In genomic region chr10:32963102-32963501, GRCh38 we compare ENCODE assay signal across 1 cellular context.
TF ChIP-seq lines count a peak whose summit lies in the region.

No MANE protein-coding gene starts in this region.

TF ChIP-seq in HCT116, 20 proteins besides CTCF, POLR2A, EP300 and RAD21:
- TF ChIP-seq ZFX (IDR thresholded peaks at IDR 0.05) (no peak), CBX3 (IDR thresholded peaks at IDR 0.05; ENCODE audit: low read depth) (peak; percentile 27; the same call in 1 of the 2 replicates), YY1 (IDR thresholded peaks at IDR 0.05; ENCODE audit: extremely low read depth, insufficient replicate concordance, low read depth, low read length) (no peak), POLR2AphosphoS5 (IDR thresholded peaks at IDR 0.05; ENCODE audit: low read depth, low read length) (no peak), JUND (IDR thresholded peaks at IDR 0.05) (peak; percentile 53), SRF (IDR thresholded peaks at IDR 0.05; ENCODE audit: low read depth) (no peak), CEBPB (IDR thresholded peaks at IDR 0.05; ENCODE audit: low read depth) (no peak), TCF7L2 (IDR thresholded peaks at IDR 0.05; ENCODE audit: borderline replicate concordance, extremely low read depth, insufficient read depth, insufficient read length) (no peak), SP1 (IDR thresholded peaks at IDR 0.05; ENCODE audit: low read depth) (no peak), SIN3A (IDR thresholded peaks at IDR 0.05; ENCODE audit: low read depth) (no peak)
- TF ChIP-seq, protein P1, sequence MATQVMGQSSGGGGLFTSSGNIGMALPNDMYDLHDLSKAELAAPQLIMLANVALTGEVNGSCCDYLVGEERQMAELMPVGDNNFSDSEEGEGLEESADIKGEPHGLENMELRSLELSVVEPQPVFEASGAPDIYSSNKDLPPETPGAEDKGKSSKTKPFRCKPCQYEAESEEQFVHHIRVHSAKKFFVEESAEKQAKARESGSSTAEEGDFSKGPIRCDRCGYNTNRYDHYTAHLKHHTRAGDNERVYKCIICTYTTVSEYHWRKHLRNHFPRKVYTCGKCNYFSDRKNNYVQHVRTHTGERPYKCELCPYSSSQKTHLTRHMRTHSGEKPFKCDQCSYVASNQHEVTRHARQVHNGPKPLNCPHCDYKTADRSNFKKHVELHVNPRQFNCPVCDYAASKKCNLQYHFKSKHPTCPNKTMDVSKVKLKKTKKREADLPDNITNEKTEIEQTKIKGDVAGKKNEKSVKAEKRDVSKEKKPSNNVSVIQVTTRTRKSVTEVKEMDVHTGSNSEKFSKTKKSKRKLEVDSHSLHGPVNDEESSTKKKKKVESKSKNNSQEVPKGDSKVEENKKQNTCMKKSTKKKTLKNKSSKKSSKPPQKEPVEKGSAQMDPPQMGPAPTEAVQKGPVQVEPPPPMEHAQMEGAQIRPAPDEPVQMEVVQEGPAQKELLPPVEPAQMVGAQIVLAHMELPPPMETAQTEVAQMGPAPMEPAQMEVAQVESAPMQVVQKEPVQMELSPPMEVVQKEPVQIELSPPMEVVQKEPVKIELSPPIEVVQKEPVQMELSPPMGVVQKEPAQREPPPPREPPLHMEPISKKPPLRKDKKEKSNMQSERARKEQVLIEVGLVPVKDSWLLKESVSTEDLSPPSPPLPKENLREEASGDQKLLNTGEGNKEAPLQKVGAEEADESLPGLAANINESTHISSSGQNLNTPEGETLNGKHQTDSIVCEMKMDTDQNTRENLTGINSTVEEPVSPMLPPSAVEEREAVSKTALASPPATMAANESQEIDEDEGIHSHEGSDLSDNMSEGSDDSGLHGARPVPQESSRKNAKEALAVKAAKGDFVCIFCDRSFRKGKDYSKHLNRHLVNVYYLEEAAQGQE (IDR thresholded peaks at IDR 0.05; ENCODE audit: low read depth), result no peak
- TF ChIP-seq, protein P2, sequence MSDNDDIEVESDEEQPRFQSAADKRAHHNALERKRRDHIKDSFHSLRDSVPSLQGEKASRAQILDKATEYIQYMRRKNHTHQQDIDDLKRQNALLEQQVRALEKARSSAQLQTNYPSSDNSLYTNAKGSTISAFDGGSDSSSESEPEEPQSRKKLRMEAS (IDR thresholded peaks at IDR 0.05), result 0 out of 2 replicates have a peak, but pooled peaks have one; percentile 7
